Comparison of ENCODE assay signal across 1 cellular context in the genomic region with DNA sequence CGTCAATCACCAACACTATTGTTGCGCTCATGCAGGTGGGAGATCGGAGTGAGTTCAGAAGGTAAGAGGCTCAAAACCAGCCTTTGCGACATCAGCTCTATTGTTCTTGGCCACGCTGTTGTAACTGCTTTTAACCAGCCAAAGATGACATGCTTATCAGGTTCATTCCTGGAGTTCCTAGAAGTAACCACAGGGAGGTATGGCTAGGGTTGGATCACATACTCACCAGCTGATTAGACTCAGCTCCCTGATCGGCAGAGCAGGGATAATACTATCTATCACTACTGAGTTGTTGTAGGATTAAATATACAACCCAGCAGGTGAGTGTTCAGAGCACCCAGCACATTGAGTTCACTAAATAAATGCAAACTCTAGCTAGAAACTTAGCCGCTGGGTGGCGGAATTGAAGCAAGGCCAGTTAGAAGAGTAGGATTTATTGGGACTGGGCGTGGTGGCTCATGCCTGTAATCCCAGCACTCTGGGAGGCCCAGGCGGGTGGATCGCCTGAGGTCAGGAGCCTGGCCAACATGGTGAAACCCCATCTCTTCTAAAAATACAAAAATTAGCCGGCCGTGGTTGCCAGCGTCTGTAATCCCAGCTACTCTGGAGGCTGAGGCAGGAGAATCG.
TF ChIP-seq lines count a peak whose summit lies in the region.

No MANE protein-coding gene starts in this region.

TF ChIP-seq in HepG2, 621 proteins besides CTCF, POLR2A, EP300 and RAD21:
- no peak for TF ChIP-seq RARG (CRISPR knock-in tag; IDR thresholded peaks at IDR 0.05; ENCODE audit: low read depth)
- peak; percentile 34 for TF ChIP-seq STAG1 (CRISPR knock-in tag; IDR thresholded peaks at IDR 0.05)
- TF ChIP-seq NFKBIZ (CRISPR knock-in tag; IDR thresholded peaks at IDR 0.05): no peak
